Comparison of ENCODE assay signal across 10 cellular contexts in the genomic region with DNA sequence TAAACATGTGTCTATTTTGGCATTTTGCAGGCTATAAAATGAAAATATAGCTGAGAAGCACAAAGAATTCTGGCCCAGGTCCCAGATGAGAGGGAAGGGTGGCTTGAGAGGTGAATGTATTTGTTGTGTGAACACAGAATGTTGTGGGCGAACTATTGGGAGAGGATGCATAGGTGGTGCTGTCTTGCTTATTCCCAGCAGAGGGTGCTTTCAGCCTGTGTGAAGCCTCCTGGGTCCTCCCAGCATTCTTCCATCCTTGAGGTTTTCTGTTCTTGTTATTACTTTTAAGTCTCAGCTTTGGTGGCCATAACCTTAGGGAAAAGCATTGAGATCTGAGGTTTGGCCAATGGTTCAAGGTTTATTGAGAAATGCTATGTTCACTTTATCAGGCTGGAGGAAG.
DNase-seq lines count a peak whose midpoint lies in the region; ATAC-seq and TF ChIP-seq lines count a peak whose summit lies in the region.
"Had no signal": no experiment of that assay in that cellular context is flagged by ENCODE, and none has a peak within 500 bp of the region (broad histone marks: within the 10 kb centered on the region; RNA-seq: fewer than 3 reads in every experiment).

No MANE protein-coding gene starts in this region.

- POLR2A ChIA-PET in HCT116 (lab: Charles Lee): no interaction called here

- peak; percentile 54 for DNase-seq in Ammon's horn (ENCODE audit: low spot score)
- no peak for DNase-seq in HCT116 (ENCODE audit: low read depth, low spot score)
- peak; percentile 22 for DNase-seq in WERI-Rb-1
- no peak for DNase-seq in kidney epithelial cell (ENCODE audit: low read depth)
- no peak for DNase-seq in omental fat pad (ENCODE audit: low spot score)
- no peak for DNase-seq in NCI-H1048 (lab: John Stamatoyannopoulos, UW)
- DNase-seq in GF-D8 (lab: John Stamatoyannopoulos, UW): no peak
- DNase-seq: Kasumi-1; stimulated activated CD4-positive, alpha-beta T cell treated with anti-CD3 and anti-CD28 coated beads, Interleukin-2, amount 100 ng/mL, for 48 hours had no signal

- no peaks in the 10 kb centered on the region for H3K79me2 ChIP-seq in HCT116 (ENCODE audit: insufficient read depth, low read length)

- H3K9me2 ChIP-seq in HCT116 (ENCODE audit: insufficient read depth): no peaks in the 10 kb centered on the region

- H3K4me2 ChIP-seq in HCT116 (ENCODE audit: low read length): no peak overlapping the region

- H3K9ac ChIP-seq in HCT116 (ENCODE audit: low read length): no peak overlapping the region

- H3K9me3 ChIP-seq in HCT116 (ENCODE audit: control insufficient read depth in 1 of 2, insufficient read depth in 1 of 2, low read depth in 1 of 2, low read length in 2 of 2) (no peaks in the 10 kb centered on the region), WERI-Rb-1 (ENCODE audit: severe bottlenecking) (no peaks in the 10 kb centered on the region)

- RAD21 ChIA-PET in HCT116 (lab: Charles Lee; ENCODE audit: low non-redundant PET in 1 of 2, low total read pairs in 2 of 2, uncharacterized antibody in 2 of 2, unreplicated experiment in 2 of 2): no interaction called here

- no peaks in the 10 kb centered on the region; the same call in 1 of the 2 replicates for H3K27me3 ChIP-seq in HCT116 (ENCODE audit: insufficient read depth, low read length)
- H3K27me3 ChIP-seq in WERI-Rb-1 (ENCODE audit: insufficient read depth, low read depth, severe bottlenecking): no peaks in the 10 kb centered on the region
- H3K27me3 ChIP-seq in kidney epithelial cell (ENCODE audit: control insufficient read depth, insufficient read depth, low read length): no peaks in the 10 kb centered on the region

- H3K4me3 ChIP-seq in HCT116 (replicated peaks in 1 of 2; ENCODE audit: low read depth in 1 of 2, low read length in 2 of 2) (no peak overlapping the region), WERI-Rb-1 (ENCODE audit: low read depth, low read length) (no peak overlapping the region), kidney epithelial cell (ENCODE audit: low read depth, low read length) (no peak overlapping the region)

- peak; percentile 7 to 54 (median 31); a peak in 4 of 6 replicates for TF ChIP-seq CTCF in HCT116 (IDR thresholded peaks at IDR 0.05 in 2 of 3, conservative IDR thresholded peaks at IDR 0.05 in 1 of 3; ENCODE audit: borderline replicate concordance in 1 of 3, insufficient read depth in 1 of 3, low read depth in 2 of 3, low read length in 2 of 3)
- peak; percentile 82 for TF ChIP-seq CTCF in WERI-Rb-1 (IDR thresholded peaks at IDR 0.05; ENCODE audit: low read depth, low read length)
- peak; percentile 73 for TF ChIP-seq CTCF in kidney epithelial cell (IDR thresholded peaks at IDR 0.05; ENCODE audit: insufficient read depth, low read length, poor library complexity, severe bottlenecking)
- TF ChIP-seq CTCF in omental fat pad (IDR thresholded peaks at IDR 0.05): no peak

- intact Hi-C loops in HCT116 (cut with micrococcal nuclease): no loop called here

- peak; percentile 64 for ATAC-seq in HCT116
- ATAC-seq in omental fat pad (ENCODE audit: low FRiP score): no peak
- ATAC-seq in HG02938 (IDR thresholded peaks at IDR 0.05; ENCODE audit: unreplicated experiment): no peak

- H3K36me3 ChIP-seq in HCT116 (ENCODE audit: control insufficient read depth in 1 of 2, insufficient read depth in 2 of 2, low read length in 2 of 2): no peaks in the 10 kb centered on the region
- H3K36me3 ChIP-seq in WERI-Rb-1: no peaks in the 10 kb centered on the region
- H3K36me3 ChIP-seq in kidney epithelial cell (ENCODE audit: control insufficient read depth, insufficient read depth, low read length): no peaks in the 10 kb centered on the region

- H3K27ac ChIP-seq in HCT116 (ENCODE audit: low read depth, low read length) (no peak overlapping the region), WERI-Rb-1 (no peak overlapping the region)

- no peak for TF ChIP-seq POLR2A in HCT116 (IDR thresholded peaks at IDR 0.05; ENCODE audit: borderline replicate concordance, extremely low read depth, insufficient read depth, insufficient read length)

- H4K20me1 ChIP-seq in HCT116 (ENCODE audit: insufficient read depth): no peaks in the 10 kb centered on the region

- CTCF ChIA-PET in HCT116 (lab: Charles Lee): no interaction called here

- H3K4me1 ChIP-seq in HCT116 (ENCODE audit: control insufficient read depth in 1 of 2, insufficient read depth in 2 of 2, low read length in 2 of 2): no peaks in the 10 kb centered on the region

- BruUV-seq in HCT116 (replicated peaks; lab: Mats Ljungman, UMichigan): no TSS peak

- no peak overlapping the region for H2AFZ ChIP-seq in HCT116 (ENCODE audit: low read depth, low read length, poor library complexity, severe bottlenecking)

- peak; percentile 45 for TF ChIP-seq RAD21 in HCT116 (IDR thresholded peaks at IDR 0.05; ENCODE audit: low read depth)

TF ChIP-seq in HCT116, 20 proteins besides CTCF, POLR2A, EP300 and RAD21:
- TF ChIP-seq YY1 (IDR thresholded peaks at IDR 0.05; ENCODE audit: extremely low read depth, insufficient replicate concordance, low read depth, low read length): no peak
- no peak for TF ChIP-seq ZBTB33 (IDR thresholded peaks at IDR 0.05; ENCODE audit: extremely low read depth, insufficient replicate concordance, low read length)
- no peak for TF ChIP-seq CEBPB (IDR thresholded peaks at IDR 0.05; ENCODE audit: low read depth)
- TF ChIP-seq MAX (IDR thresholded peaks at IDR 0.05): no peak
- TF ChIP-seq ELF1 (IDR thresholded peaks at IDR 0.05; ENCODE audit: borderline replicate concordance, low read depth): no peak
- no peak for TF ChIP-seq EZH2 (IDR thresholded peaks at IDR 0.05)
TF ChIP-seq in HCT116: peak in this region for 0.

Comparison
In these comparisons a context has a peak if more than half of its experiments do, and no peak if none do; other contexts are left out.
1. DNase-seq: peak in Ammon's horn (single experiment) and WERI-Rb-1 (single experiment); none in HCT116 (single experiment), kidney epithelial cell (single experiment), omental fat pad (single experiment), NCI-H1048 (single experiment) and GF-D8 (single experiment).
2. CTCF ChIP-seq: peak in HCT116 (3 of 3), WERI-Rb-1 (single experiment) and kidney epithelial cell (single experiment); none in omental fat pad (0 of 3).